8 cellular contexts compared by ENCODE assay signal in the genomic region with DNA sequence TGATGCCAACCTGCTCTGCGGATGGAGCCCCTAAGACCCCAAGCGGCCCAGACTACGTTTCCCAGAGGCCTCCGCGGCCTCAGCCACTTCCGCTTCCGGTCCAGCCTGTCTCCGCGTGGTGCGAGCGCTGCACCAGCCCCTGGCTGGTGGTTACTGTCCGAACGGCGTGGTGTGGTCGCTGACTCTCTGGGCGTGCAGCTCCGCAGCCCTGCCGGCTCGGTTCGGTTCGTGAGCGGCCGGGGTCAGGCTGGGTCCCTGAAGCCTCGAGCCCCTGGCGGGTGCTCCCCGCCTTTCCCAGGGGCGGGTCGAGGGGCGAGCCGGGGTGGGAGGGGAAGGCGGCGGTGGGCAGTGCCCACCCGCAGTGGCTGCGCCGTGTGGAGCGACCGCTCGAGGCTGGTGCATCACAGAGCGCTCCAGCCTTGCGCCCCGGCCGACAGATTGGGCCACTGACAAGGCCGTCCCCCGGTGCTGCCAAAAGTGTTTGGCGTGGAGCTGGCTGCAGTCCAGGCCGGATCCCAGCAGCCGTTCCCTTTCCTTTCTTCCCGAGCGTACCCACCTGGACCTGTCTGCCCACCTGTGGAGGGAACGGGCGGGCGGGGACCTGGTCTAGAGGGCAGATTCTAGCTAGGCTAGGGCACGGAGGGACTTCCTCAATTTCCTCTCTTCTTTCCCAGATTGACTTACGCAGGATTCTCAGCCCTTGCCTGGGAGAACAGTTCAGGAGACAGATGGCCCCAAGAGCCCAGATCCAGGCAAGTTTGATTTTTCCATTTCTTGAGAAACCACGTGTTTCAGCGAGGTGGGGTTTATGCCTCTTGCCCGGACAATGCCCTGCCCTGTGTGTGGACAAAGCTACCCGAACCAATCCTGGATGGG. TPM values are rescaled to one million over a fixed set of nuclear protein-coding genes. Genes with fewer than 3 reads are reported as not detected.
A peak's percentile ranks its signal among the peaks of the same experiment; 100 is the strongest.
DNase-seq lines count a peak whose midpoint lies in the region; ATAC-seq and TF ChIP-seq lines count a peak whose summit lies in the region.

A gene (plus strand): TSS at position 116 of the 876 bp plus-strand sequence. CDS start 613 bp downstream, at position 729.

- H3K4me3 ChIP-seq in breast epithelium (peak within 1 kb of the TSS; percentile 76 to 99 (median 96)), iPS-20b (ENCODE audit: low read length) (peak within 1 kb of the TSS; percentile 80), skeletal muscle tissue (ENCODE audit: low read length in 3 of 3) (peak within 1 kb of the TSS; percentile 81 to 87 (median 82))

- H3K9ac ChIP-seq in iPS-20b (ENCODE audit: low read depth, low read length) (peak within 1 kb of the TSS; percentile 78; the same call in 1 of the 2 replicates), skeletal muscle tissue (ENCODE audit: low read depth in 1 of 3, low read length in 3 of 3) (peak within 1 kb of the TSS; percentile 65 to 85 (median 76))

- ATAC-seq in GM18505 (IDR thresholded peaks at IDR 0.05; ENCODE audit: unreplicated experiment) = peak; percentile 99
- peak; percentile 99 for ATAC-seq in HG02759 (IDR thresholded peaks at IDR 0.05; ENCODE audit: unreplicated experiment)

- H3K4me1 ChIP-seq in breast epithelium = peaks cover 0 to 6% of the 10 kb centered on the region in 2 donors
- peaks cover 4% of the 10 kb centered on the region; the same call in 1 of the 2 replicates for H3K4me1 ChIP-seq in iPS-20b (ENCODE audit: insufficient read depth, low read length)
- H3K4me1 ChIP-seq in skeletal muscle tissue (ENCODE audit: control insufficient read depth in 3 of 3, insufficient read depth in 3 of 3, low read length in 3 of 3) = peaks cover 6 to 11% (median 11%) of the 10 kb centered on the region in 3 donors

- H3K27me3 ChIP-seq in breast epithelium (no peaks in the 10 kb centered on the region), iPS-20b (ENCODE audit: insufficient read depth, low read length) (peaks cover 11% of the 10 kb centered on the region; the same call in 1 of the 2 replicates), skeletal muscle tissue (ENCODE audit: control insufficient read depth in 3 of 3, insufficient read depth in 3 of 3, low read length in 3 of 3) (no peaks in the 10 kb centered on the region)

- no peaks in the 10 kb centered on the region for H3K9me3 ChIP-seq in breast epithelium
- peaks cover under 1% of the 10 kb centered on the region; the same call in 1 of the 2 replicates for H3K9me3 ChIP-seq in iPS-20b (ENCODE audit: insufficient read depth, low read depth, low read length)
- H3K9me3 ChIP-seq in skeletal muscle tissue (ENCODE audit: control insufficient read depth in 3 of 3, low read length in 3 of 3) = no peaks in the 10 kb centered on the region

- TF ChIP-seq CTCF in VCaP (conservative IDR thresholded peaks at IDR 0.05) (no peak), breast epithelium (IDR thresholded peaks at IDR 0.05) (no peak)

- H3K36me3 ChIP-seq in breast epithelium (no peaks in the 10 kb centered on the region), iPS-20b (ENCODE audit: insufficient read depth, low read depth, low read length) (peaks cover 13% of the 10 kb centered on the region), skeletal muscle tissue (ENCODE audit: control insufficient read depth in 3 of 3, insufficient read depth in 3 of 3, low read length in 3 of 3) (peaks cover 10 to 20% (median 20%) of the 10 kb centered on the region in 3 donors)

- DNase-seq in NCI-H128 (lab: John Stamatoyannopoulos, UW; ENCODE audit: unreplicated experiment) (peak; percentile 14), breast epithelium (ENCODE audit: low spot score in 2 of 2) (peak in 1 of 2 donors; percentile 61), GOT3 (lab: John Stamatoyannopoulos, UW) (no peak)

- peak within 1 kb of the TSS; percentile 92 for H3K27ac ChIP-seq in VCaP
- H3K27ac ChIP-seq in breast epithelium = peak within 1 kb of the TSS; percentile 58 to 88
- no peak within 1 kb of the TSS for H3K27ac ChIP-seq in iPS-20b (ENCODE audit: low read length)
- no peak within 1 kb of the TSS for H3K27ac ChIP-seq in skeletal muscle tissue (ENCODE audit: low read depth, low read length)

- intact Hi-C loops in breast epithelium (cut with DNase I; ENCODE audit: low total_unique reads) = no loop called here

- TF ChIP-seq POLR2A in GM18505 (IDR thresholded peaks at IDR 0.05; ENCODE audit: borderline replicate concordance, extremely low read depth, insufficient read depth, insufficient read length) (peak; percentile 82), breast epithelium (IDR thresholded peaks at IDR 0.05) (no peak)

RNA-seq across cellular contexts. Expression of the gene that starts here (rescaled TPM):
- total RNA-seq in breast epithelium = 1 to 10 TPM; 3.9 to 4.5 (median 4.0) TPM
- 3.7 TPM for total RNA-seq in skeletal muscle tissue

Comparison
In these comparisons a context has a peak if more than half of its experiments do, and no peak if none do; other contexts are left out.
1. H3K27ac ChIP-seq: peak in VCaP (single experiment) and breast epithelium (2 of 2); none in iPS-20b (single experiment) and skeletal muscle tissue (single experiment).
2. Peak in every context shown above with its lines, with median percentiles within 50 percentile points of each other: H3K4me3 ChIP-seq.